Comparison of ENCODE assay signal across 21 cellular contexts in genomic region chr7:151399305-151399601, GRCh38. TPM values are rescaled to one million over a fixed set of nuclear protein-coding genes. Genes with fewer than 3 reads are reported as not detected.
A peak's percentile ranks its signal among the peaks of the same experiment; 100 is the strongest.
DNase-seq lines count a peak whose midpoint lies in the region; ATAC-seq, FAIRE-seq and TF ChIP-seq lines count a peak whose summit lies in the region.
"Had no signal": no experiment of that assay in that cellular context is flagged by ENCODE, and none has a peak within 500 bp of the region (broad histone marks: within the 10 kb centered on the region; RNA-seq: fewer than 3 reads in every experiment).

No MANE protein-coding gene starts in this region.

- ATAC-seq in SK-N-SH treated with all-trans-retinoic acid at 6 μM for 48 hours (no peak), memory B cell (ENCODE audit: low read depth) (no peak)
- ATAC-seq: GM12878 had no signal

- no peak for TF ChIP-seq POLR2A in sigmoid colon (IDR thresholded peaks at IDR 0.05)

- H3K9ac ChIP-seq in SK-N-SH (no peak overlapping the region), kidney (ENCODE audit: low read length in 2 of 2) (no peak overlapping the region)

- no peaks in the 10 kb centered on the region for H3K9me2 ChIP-seq in SK-N-SH

- no peak overlapping the region for H3K4me2 ChIP-seq in SK-N-SH

- peaks cover 15% of the 10 kb centered on the region for H3K4me1 Mint-ChIP-seq in memory B cell

- no peaks in the 10 kb centered on the region for H3K36me3 ChIP-seq in SK-N-SH (replicated peaks in 1 of 2; ENCODE audit: control insufficient read depth in 1 of 2, insufficient read depth in 2 of 2, low read length in 1 of 2)
- no peaks in the 10 kb centered on the region for H3K36me3 ChIP-seq in kidney (ENCODE audit: control insufficient read depth in 1 of 2, insufficient read depth in 2 of 2, low read length in 2 of 2)
- H3K36me3 ChIP-seq in sigmoid colon, result no peaks in the 10 kb centered on the region
- H3K36me3 ChIP-seq: HAP-1 had no signal

- no peaks in the 10 kb centered on the region for H3K9me3 ChIP-seq in SK-N-SH
- no peaks in the 10 kb centered on the region for H3K9me3 ChIP-seq in kidney (ENCODE audit: control insufficient read depth in 1 of 2, low read length in 2 of 2)
- no peaks in the 10 kb centered on the region for H3K9me3 ChIP-seq in sigmoid colon
- H3K9me3 ChIP-seq: HAP-1 had no signal

- H3K4me3 ChIP-seq in SK-N-SH (ENCODE audit: low read depth in 2 of 2, low read length in 1 of 2), result no peak overlapping the region
- no peak overlapping the region for H3K4me3 ChIP-seq in kidney (ENCODE audit: low read length in 2 of 2)
- no peak overlapping the region for H3K4me3 ChIP-seq in sigmoid colon
- H3K4me3 ChIP-seq: GM12878, HAP-1 had no signal

- FAIRE-seq in kidney (lab: Jason Lieb, UNC) (no peak), GM19239 (lab: Jason Lieb, UNC) (no peak)
- FAIRE-seq: GM12878, GM18507, H1, HTR-8/SVneo had no signal

- H2AFZ ChIP-seq in SK-N-SH (ENCODE audit: low read depth), result no peak overlapping the region

- POLR2A ChIA-PET in SK-N-SH (lab: Yijun Ruan, JAX), result interaction anchor here (0.9 kb wide), 1 partner anchor 10 kb away, joined by 4 read pairs; no protein-coding TSS in a partner anchor

- intact Hi-C loops in kidney (cut with DNase I) (no loop called here), sigmoid colon (cut with DNase I) (no loop called here)

- CTCF ChIA-PET in SK-N-SH (lab: Yijun Ruan, JAX), result interaction anchor here (1.0 to 3.6 kb wide), 3 partner anchors 10 to 360 kb away, joined by 5 to 13 read pairs (median 6); partner anchors contain the start of gene WDR86

- H3K27me3 Mint-ChIP-seq in memory B cell, result peaks cover 2% of the 10 kb centered on the region
- H3K27me3 Mint-ChIP-seq: CD4-positive, alpha-beta T cell had no signal

- H3K27ac ChIP-seq in SK-N-SH (ENCODE audit: low read depth in 2 of 2, low read length in 1 of 2), result no peak overlapping the region
- no peak overlapping the region for H3K27ac ChIP-seq in kidney (ENCODE audit: low read depth in 2 of 2, low read length in 2 of 2)
- no peak overlapping the region for H3K27ac ChIP-seq in sigmoid colon
- H3K27ac ChIP-seq: 22Rv1 had no signal

- peak; percentile 27 for DNase-seq in SK-N-SH
- peak; percentile 61 for DNase-seq in kidney
- peak in 1 of 2 donors; percentile 16 for DNase-seq in memory B cell (ENCODE audit: low spot score in 2 of 2)
- peak; percentile 56 for DNase-seq in sigmoid colon
- no peak for DNase-seq in DMS79 treated with DMSO at 0.1 percent for 48 hours (lab: John Stamatoyannopoulos, UW)
- DNase-seq in GM19239 (ENCODE audit: insufficient read length, low spot score), result no peak
- no peak for DNase-seq in NCI-H2029 treated with DMSO at 0.1 percent for 48 hours (lab: John Stamatoyannopoulos, UW)
- DNase-seq: AML-193; C1 segment of cervical spinal cord; Calu3; CD4-positive, alpha-beta T cell; DMS 273 treated with DMSO at 0.1 percent for 48 hours; HFFc6 had no signal

- H3K27me3 ChIP-seq in SK-N-SH (ENCODE audit: insufficient read depth) (no peaks in the 10 kb centered on the region), sigmoid colon (no peaks in the 10 kb centered on the region)

- H4K20me1 ChIP-seq in SK-N-SH (ENCODE audit: insufficient read depth), result no peaks in the 10 kb centered on the region

- H3F3A ChIP-seq in SK-N-SH (replicated peaks; ENCODE audit: insufficient read depth), result no peaks in the 10 kb centered on the region

- TF ChIP-seq CTCF in SK-N-SH (IDR thresholded peaks at IDR 0.05), result no peak
- TF ChIP-seq CTCF in kidney (IDR thresholded peaks at IDR 0.05; ENCODE audit: borderline replicate concordance, extremely low read depth, insufficient read depth), result no peak
- no peak for TF ChIP-seq CTCF in sigmoid colon (IDR thresholded peaks at IDR 0.05)

- 90% methylated on average over 7 of the region's 7 CpGs for WGBS in SK-N-SH (ENCODE audit: low lambda C conversion rate)
- WGBS in sigmoid colon, 2 donors, result 89 to 93% methylated on average over 7 of the region's 7 CpGs

- no peak for TF ChIP-seq EP300 in SK-N-SH (IDR thresholded peaks at IDR 0.05; ENCODE audit: borderline replicate concordance in 1 of 2, low read depth in 1 of 2, low read length in 1 of 2)
- TF ChIP-seq EP300 in sigmoid colon (IDR thresholded peaks at IDR 0.05), result no peak

- peak overlapping the region; percentile 99 for H3K27ac Mint-ChIP-seq in memory B cell
- H3K27ac Mint-ChIP-seq: CD4-positive, alpha-beta T cell; HFFc6 had no signal

- no peak for TF ChIP-seq RAD21 in SK-N-SH (IDR thresholded peaks at IDR 0.05; ENCODE audit: low read length)

- no peaks in the 10 kb centered on the region for H3K36me3 Mint-ChIP-seq in memory B cell

- H3K4me3 Mint-ChIP-seq in memory B cell, result no peak overlapping the region
- H3K4me3 Mint-ChIP-seq: CD4-positive, alpha-beta T cell; HFFc6 had no signal

- peaks cover 5% of the 10 kb centered on the region for H3K9me3 Mint-ChIP-seq in memory B cell
- H3K9me3 Mint-ChIP-seq: CD4-positive, alpha-beta T cell; HFFc6 had no signal

- no peaks in the 10 kb centered on the region for H3K79me2 ChIP-seq in SK-N-SH (ENCODE audit: insufficient read depth)

- H3K4me1 ChIP-seq in SK-N-SH (ENCODE audit: control insufficient read depth in 1 of 2, insufficient read depth in 2 of 2, low read depth in 1 of 2, low read length in 1 of 2) (no peaks in the 10 kb centered on the region; a peak in 2 of 4 replicates), kidney (ENCODE audit: control insufficient read depth in 1 of 2, insufficient read depth in 1 of 2, low read depth in 1 of 2, low read length in 2 of 2) (peaks cover 4 to 5% of the 10 kb centered on the region in 2 donors), sigmoid colon (no peaks in the 10 kb centered on the region)
- H3K4me1 ChIP-seq: HAP-1 had no signal

TF ChIP-seq in SK-N-SH, 30 proteins besides CTCF, POLR2A, EP300 and RAD21 (continues in another document):
- no peak for TF ChIP-seq IRF3 (IDR thresholded peaks at IDR 0.05; ENCODE audit: low read depth, low read length)
- TF ChIP-seq MAX (IDR thresholded peaks at IDR 0.05; ENCODE audit: low read depth), result no peak
- TF ChIP-seq NFIC (IDR thresholded peaks at IDR 0.05; ENCODE audit: borderline replicate concordance), result no peak
- no peak for TF ChIP-seq GATA2 (CRISPR knock-in tag; IDR thresholded peaks at IDR 0.05)
- TF ChIP-seq RCOR1 (IDR thresholded peaks at IDR 0.05; ENCODE audit: low read length), result no peak
- TF ChIP-seq TAF1 (IDR thresholded peaks at IDR 0.05; ENCODE audit: borderline replicate concordance, low read depth, low read length), result no peak

TF ChIP-seq in SK-N-SH treated with all-trans-retinoic acid at 6 μM for 48 hours, 23 proteins besides CTCF, POLR2A, EP300 and RAD21 (continues in another document):
- no peak for TF ChIP-seq PATZ1 (CRISPR knock-in tag; IDR thresholded peaks at IDR 0.05; ENCODE audit: borderline replicate concordance)
- no peak for TF ChIP-seq ZNF565 (CRISPR knock-in tag; conservative IDR thresholded peaks at IDR 0.05; ENCODE audit: low read depth)
- no peak for TF ChIP-seq PPARA (CRISPR knock-in tag; IDR thresholded peaks at IDR 0.05; ENCODE audit: borderline replicate concordance)
- no peak for TF ChIP-seq RARB (CRISPR knock-in tag; IDR thresholded peaks at IDR 0.05)
- TF ChIP-seq OSR1 (CRISPR knock-in tag; IDR thresholded peaks at IDR 0.05), result no peak
- no peak for TF ChIP-seq CSRNP3 (CRISPR knock-in tag; IDR thresholded peaks at IDR 0.05)

RNA-seq across cellular contexts. Expression of gene WDR86, which starts 10.6 kb away (rescaled TPM):
- polyA plus RNA-seq in SK-N-SH (2012; rRNA removed) (1.0 and 2.5 TPM in 2 replicates), kidney (ENCODE audit: insufficient read depth, low read depth, low replicate concordance) (1.8 TPM), sigmoid colon (1 to 10 TPM in 2 of 3 donors, under 1 TPM in 1; 0.46 to 4.2 (median 2.1) TPM)
- 0.45 and 0.84 TPM in 2 replicates for polyA plus RNA-seq in SK-N-SH (2012; cell fraction: cytosol; rRNA removed)
- polyA plus RNA-seq in SK-N-SH (2012; cell fraction: nucleus; rRNA removed), result 9.5 and 16.8 TPM in 2 replicates
- total RNA-seq in kidney (5.9 TPM), sigmoid colon (10 to 100 TPM; 14.4 to 23.8 (median 16.9) TPM)
- total RNA-seq: Calu3, GM12878, HFFc6 had no signal

RNA-seq across cellular contexts. Expression of gene CRYGN, which starts 40.7 kb away (rescaled TPM):
- not detected in 2 replicates for polyA plus RNA-seq in SK-N-SH (2012; rRNA removed)
- polyA plus RNA-seq in SK-N-SH (2012; cell fraction: cytosol; rRNA removed), result 0.03 TPM in 1 of 2 replicates, not detected in the other
- 0.06 TPM in 1 of 2 replicates, not detected in the other for polyA plus RNA-seq in SK-N-SH (2012; cell fraction: nucleus; rRNA removed)
- 0.22 TPM for total RNA-seq in kidney
- not detected for polyA plus RNA-seq in kidney (ENCODE audit: insufficient read depth, low read depth, low replicate concordance)
- total RNA-seq in sigmoid colon, result 1 to 10 TPM in 2 of 4 donors, not detected in 2; 1.4 to 1.8 TPM
- polyA plus RNA-seq in sigmoid colon, result under 1 TPM in 2 of 3 donors, not detected in 1; 0.17 to 0.60 TPM
- total RNA-seq: Calu3, G401, GM12878, HFFc6 had no signal
- polyA plus RNA-seq: GM12878 had no signal

RNA-seq across cellular contexts. Expression of gene NUB1, which starts 57.6 kb away (rescaled TPM):
- 54.0 and 56.6 TPM in 2 replicates for polyA plus RNA-seq in SK-N-SH (2012; rRNA removed)
- 57.7 and 66.5 TPM in 2 replicates for polyA plus RNA-seq in SK-N-SH (2012; cell fraction: cytosol; rRNA removed)
- 47.8 and 62.1 TPM in 2 replicates for polyA plus RNA-seq in SK-N-SH (2012; cell fraction: nucleus; rRNA removed)
- 51.8 TPM for total RNA-seq in kidney
- 32.7 TPM for polyA plus RNA-seq in kidney (ENCODE audit: insufficient read depth, low read depth, low replicate concordance)
- 10 to 100 TPM; 49.8 to 73.8 (median 64.5) TPM for total RNA-seq in sigmoid colon
- 10 to 100 TPM; 36.6 to 50.1 (median 43.2) TPM for polyA plus RNA-seq in sigmoid colon

Comparison
In these comparisons a context has a peak if more than half of its experiments do, and no peak if none do; other contexts are left out.
1. DNase-seq: peak in SK-N-SH (single experiment), kidney (single experiment) and sigmoid colon (single experiment); none in DMS79 treated with DMSO at 0.1 percent for 48 hours (single experiment), GM19239 (single experiment) and NCI-H2029 treated with DMSO at 0.1 percent for 48 hours (single experiment).